Comparison of ENCODE assay signal across 6 cellular contexts in the genomic region with DNA sequence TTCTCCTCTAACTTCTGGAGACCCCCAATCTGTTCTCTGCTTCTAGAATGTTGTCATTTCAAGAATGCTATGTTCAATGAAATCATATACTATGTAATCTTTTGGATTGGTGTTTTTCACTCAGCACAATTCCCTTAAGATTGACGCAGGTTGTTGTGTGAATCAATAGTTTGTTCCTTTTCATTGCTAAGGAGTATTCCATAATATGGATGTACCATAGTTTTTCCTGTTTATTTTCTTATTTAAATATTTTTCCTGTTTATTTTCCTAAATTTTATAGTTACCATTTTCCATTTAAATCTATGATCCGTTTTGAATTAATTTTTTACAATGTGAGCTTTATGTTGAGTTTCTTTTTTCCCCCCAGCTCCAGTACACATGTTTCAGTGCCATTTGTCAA.
"Had no signal": no experiment of that assay in that cellular context is flagged by ENCODE, and none has a peak within 500 bp of the region (broad histone marks: within the 10 kb centered on the region; RNA-seq: fewer than 3 reads in every experiment).

No MANE protein-coding gene starts in this region.

- H3K27ac ChIP-seq: HL-60 had no signal

- ATAC-seq: HepG2, K562 had no signal

- DNase-seq: IMR-90, KBM-7, KG1 had no signal

- H3K4me3 ChIP-seq: K562 had no signal
